In genomic region chr9:105320568-105320967, GRCh38 we compare ENCODE assay signal across 17 cellular contexts.
DNase-seq lines count a peak whose midpoint lies in the region; ATAC-seq and TF ChIP-seq lines count a peak whose summit lies in the region.
"Had no signal": no experiment of that assay in that cellular context is flagged by ENCODE, and none has a peak within 500 bp of the region (broad histone marks: within the 10 kb centered on the region; RNA-seq: fewer than 3 reads in every experiment).

No MANE protein-coding gene starts in this region.

- no peak for TF ChIP-seq CTCF in mesothelial cell of epicardium (IDR thresholded peaks at IDR 0.05; ENCODE audit: unreplicated experiment)
- TF ChIP-seq CTCF in WTC11 (IDR thresholded peaks at IDR 0.05): no peak

- CTCF ChIA-PET in WTC11 (lab: Charles Lee): no interaction called here

- H3K4me3 Mint-ChIP-seq in mesothelial cell of epicardium (no peak overlapping the region), WTC11 (no peak overlapping the region)
- H3K4me3 Mint-ChIP-seq: activated CD4-positive, alpha-beta T cell treated with anti-CD3 and anti-CD28 coated beads, Interleukin-2, amount 10 ng/mL, durations not matched to agents 7 days and 5 days; activated naive CD8-positive, alpha-beta T cell; CD14-positive monocyte had no signal

- intact Hi-C loops in posterior cingulate gyrus (cut with DNase I): no loop called here

- H3K4me1 Mint-ChIP-seq in mesothelial cell of epicardium (no peaks in the 10 kb centered on the region), WTC11 (no peaks in the 10 kb centered on the region)
- H3K4me1 Mint-ChIP-seq: activated CD4-positive, alpha-beta T cell treated with anti-CD3 and anti-CD28 coated beads, Interleukin-2, amount 10 ng/mL, durations not matched to agents 7 days and 5 days; CD14-positive monocyte had no signal

- ATAC-seq in GM18498 (IDR thresholded peaks at IDR 0.05; ENCODE audit: unreplicated experiment): peak; percentile 67
- ATAC-seq in GM19467 (IDR thresholded peaks at IDR 0.05; ENCODE audit: unreplicated experiment): peak; percentile 61
- peak; percentile 83 for ATAC-seq in HG02798 (IDR thresholded peaks at IDR 0.05; ENCODE audit: poor library complexity, unreplicated experiment)
- ATAC-seq in HG03460 (IDR thresholded peaks at IDR 0.05; ENCODE audit: unreplicated experiment): peak; percentile 66
- no peak for ATAC-seq in WTC11
- ATAC-seq: left colon had no signal

- H3K36me3 Mint-ChIP-seq in mesothelial cell of epicardium (peaks cover 20% of the 10 kb centered on the region), WTC11 (peaks cover 4% of the 10 kb centered on the region)

- H3K27me3 Mint-ChIP-seq in mesothelial cell of epicardium (ENCODE audit: low read depth): no peaks in the 10 kb centered on the region
- no peaks in the 10 kb centered on the region for H3K27me3 Mint-ChIP-seq in WTC11 (ENCODE audit: low read depth)
- H3K27me3 Mint-ChIP-seq: activated CD4-positive, alpha-beta T cell treated with anti-CD3 and anti-CD28 coated beads, Interleukin-2, amount 10 ng/mL, durations not matched to agents 7 days and 5 days; activated naive CD8-positive, alpha-beta T cell had no signal

- H3K9me3 Mint-ChIP-seq in mesothelial cell of epicardium (peaks cover 7% of the 10 kb centered on the region), WTC11 (0 out of 2 replicates have a peak, but pooled peaks cover 5% of the 10 kb centered on the region)
- H3K9me3 Mint-ChIP-seq: activated CD4-positive, alpha-beta T cell treated with anti-CD3 and anti-CD28 coated beads, Interleukin-2, amount 10 ng/mL, durations not matched to agents 7 days and 5 days had no signal

- H3K27ac Mint-ChIP-seq in mesothelial cell of epicardium (no peak overlapping the region), WTC11 (no peak overlapping the region)
- H3K27ac Mint-ChIP-seq: activated CD4-positive, alpha-beta T cell treated with anti-CD3 and anti-CD28 coated beads, Interleukin-2, amount 10 ng/mL, durations not matched to agents 7 days and 5 days; activated naive CD8-positive, alpha-beta T cell; CD14-positive monocyte had no signal

- DNase-seq in mesothelial cell of epicardium (ENCODE audit: low spot score in 2 of 2, unreplicated experiment in 2 of 2) (no peak), DMS53 (lab: John Stamatoyannopoulos, UW) (no peak), posterior cingulate gyrus (no peak), WTC11 (ENCODE audit: low spot score) (no peak)
- DNase-seq: activated CD4-positive, alpha-beta T cell treated with anti-CD3 and anti-CD28 coated beads, Interleukin-2, amount 10 ng/mL, durations not matched to agents 7 days and 5 days; HCEC 1CT; hypothalamus; left colon; NCI-H2029; NCI-H510A treated with DMSO at 0.1 percent for 48 hours; thyroid gland had no signal

- POLR2A ChIA-PET in WTC11 (lab: Charles Lee): no interaction called here

TF ChIP-seq in WTC11, 78 proteins besides CTCF, POLR2A, EP300 and RAD21 (continues in another document):
- TF ChIP-seq ZNF532 (CRISPR knock-in tag; IDR thresholded peaks at IDR 0.05; ENCODE audit: borderline replicate concordance): no peak
- TF ChIP-seq, protein P1, sequence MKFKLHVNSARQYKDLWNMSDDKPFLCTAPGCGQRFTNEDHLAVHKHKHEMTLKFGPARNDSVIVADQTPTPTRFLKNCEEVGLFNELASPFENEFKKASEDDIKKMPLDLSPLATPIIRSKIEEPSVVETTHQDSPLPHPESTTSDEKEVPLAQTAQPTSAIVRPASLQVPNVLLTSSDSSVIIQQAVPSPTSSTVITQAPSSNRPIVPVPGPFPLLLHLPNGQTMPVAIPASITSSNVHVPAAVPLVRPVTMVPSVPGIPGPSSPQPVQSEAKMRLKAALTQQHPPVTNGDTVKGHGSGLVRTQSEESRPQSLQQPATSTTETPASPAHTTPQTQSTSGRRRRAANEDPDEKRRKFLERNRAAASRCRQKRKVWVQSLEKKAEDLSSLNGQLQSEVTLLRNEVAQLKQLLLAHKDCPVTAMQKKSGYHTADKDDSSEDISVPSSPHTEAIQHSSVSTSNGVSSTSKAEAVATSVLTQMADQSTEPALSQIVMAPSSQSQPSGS (CRISPR knock-in tag; IDR thresholded peaks at IDR 0.05; ENCODE audit: borderline replicate concordance, low read depth): no peak
- no peak for TF ChIP-seq FOXJ3 (CRISPR knock-in tag; IDR thresholded peaks at IDR 0.05; ENCODE audit: borderline replicate concordance)
- TF ChIP-seq ZNF423 (CRISPR knock-in tag; IDR thresholded peaks at IDR 0.05): no peak
- TF ChIP-seq NR1H2 (CRISPR knock-in tag; IDR thresholded peaks at IDR 0.05): no peak
- no peak for TF ChIP-seq ZNF416 (CRISPR knock-in tag; IDR thresholded peaks at IDR 0.05)
- TF ChIP-seq, protein P2, sequence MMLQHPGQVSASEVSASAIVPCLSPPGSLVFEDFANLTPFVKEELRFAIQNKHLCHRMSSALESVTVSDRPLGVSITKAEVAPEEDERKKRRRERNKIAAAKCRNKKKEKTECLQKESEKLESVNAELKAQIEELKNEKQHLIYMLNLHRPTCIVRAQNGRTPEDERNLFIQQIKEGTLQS (CRISPR knock-in tag; conservative IDR thresholded peaks at IDR 0.05): no peak
- TF ChIP-seq, protein P3, sequence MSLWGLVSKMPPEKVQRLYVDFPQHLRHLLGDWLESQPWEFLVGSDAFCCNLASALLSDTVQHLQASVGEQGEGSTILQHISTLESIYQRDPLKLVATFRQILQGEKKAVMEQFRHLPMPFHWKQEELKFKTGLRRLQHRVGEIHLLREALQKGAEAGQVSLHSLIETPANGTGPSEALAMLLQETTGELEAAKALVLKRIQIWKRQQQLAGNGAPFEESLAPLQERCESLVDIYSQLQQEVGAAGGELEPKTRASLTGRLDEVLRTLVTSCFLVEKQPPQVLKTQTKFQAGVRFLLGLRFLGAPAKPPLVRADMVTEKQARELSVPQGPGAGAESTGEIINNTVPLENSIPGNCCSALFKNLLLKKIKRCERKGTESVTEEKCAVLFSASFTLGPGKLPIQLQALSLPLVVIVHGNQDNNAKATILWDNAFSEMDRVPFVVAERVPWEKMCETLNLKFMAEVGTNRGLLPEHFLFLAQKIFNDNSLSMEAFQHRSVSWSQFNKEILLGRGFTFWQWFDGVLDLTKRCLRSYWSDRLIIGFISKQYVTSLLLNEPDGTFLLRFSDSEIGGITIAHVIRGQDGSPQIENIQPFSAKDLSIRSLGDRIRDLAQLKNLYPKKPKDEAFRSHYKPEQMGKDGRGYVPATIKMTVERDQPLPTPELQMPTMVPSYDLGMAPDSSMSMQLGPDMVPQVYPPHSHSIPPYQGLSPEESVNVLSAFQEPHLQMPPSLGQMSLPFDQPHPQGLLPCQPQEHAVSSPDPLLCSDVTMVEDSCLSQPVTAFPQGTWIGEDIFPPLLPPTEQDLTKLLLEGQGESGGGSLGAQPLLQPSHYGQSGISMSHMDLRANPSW (CRISPR knock-in tag; conservative IDR thresholded peaks at IDR 0.05; ENCODE audit: low read depth): no peak
- no peak for TF ChIP-seq ZBTB43 (CRISPR knock-in tag; IDR thresholded peaks at IDR 0.05)
- TF ChIP-seq ZNF138 (CRISPR knock-in tag; conservative IDR thresholded peaks at IDR 0.05): no peak
- no peak for TF ChIP-seq ZNF671 (CRISPR knock-in tag; IDR thresholded peaks at IDR 0.05)
- TF ChIP-seq ZNF396 (CRISPR knock-in tag; IDR thresholded peaks at IDR 0.05; ENCODE audit: borderline replicate concordance): no peak
